ENCODE assay signal across 18 cellular contexts in the genomic region with DNA sequence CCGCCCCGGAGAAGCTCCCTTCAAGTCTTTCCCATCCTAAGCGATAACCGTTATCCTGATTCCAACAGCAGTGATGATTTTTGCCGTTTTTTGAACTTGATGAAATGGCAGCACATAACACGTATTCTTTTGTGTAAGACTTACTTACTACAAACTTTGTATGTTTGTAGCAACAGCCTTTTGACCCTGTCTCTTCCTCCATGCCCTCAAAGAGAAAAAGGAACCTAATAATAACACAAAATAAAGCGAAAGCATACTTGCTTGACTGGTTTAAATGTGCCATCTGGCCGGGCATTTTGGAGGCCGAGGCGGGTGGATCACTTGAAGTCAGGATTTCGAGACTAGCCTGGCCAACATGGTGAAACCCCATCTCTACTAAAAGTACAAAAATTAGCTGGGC.
A peak's percentile ranks its signal among the peaks of the same experiment; 100 is the strongest.
DNase-seq lines count a peak whose midpoint lies in the region; ATAC-seq and TF ChIP-seq lines count a peak whose summit lies in the region.
"Had no signal": no experiment of that assay in that cellular context is flagged by ENCODE, and none has a peak within 500 bp of the region (broad histone marks: within the 10 kb centered on the region; RNA-seq: fewer than 3 reads in every experiment).

No MANE protein-coding gene starts in this region.

- in situ Hi-C loops in brain microvascular endothelial cell (cut with HindIII; ENCODE audit: low pct_ligation_motif_present, low sequenced_read_pairs) = no loop called here

- TF ChIP-seq CTCF in brain microvascular endothelial cell (IDR thresholded peaks at IDR 0.05; ENCODE audit: low read depth, low read length, missing control alignments) = no peak

- ATAC-seq in GM18861 (IDR thresholded peaks at IDR 0.05; ENCODE audit: unreplicated experiment) (peak; percentile 18), GM21528 (IDR thresholded peaks at IDR 0.05; ENCODE audit: low FRiP score, unreplicated experiment) (peak; percentile 9), HG03439 (IDR thresholded peaks at IDR 0.05; ENCODE audit: unreplicated experiment) (peak; percentile 11), memory B cell (ENCODE audit: low read depth) (peak; percentile 80)

- DNase-seq in memory B cell (ENCODE audit: low spot score in 2 of 2) (no peak), COR-L47 (lab: John Stamatoyannopoulos, UW) (no peak), brain microvascular endothelial cell (no peak)
- DNase-seq in stimulated activated CD4-positive, alpha-beta T cell treated with anti-CD3 and anti-CD28 coated beads, Interleukin-12 subunit alpha, Interleukin-12 subunit beta, amount 100 ng/mL, for 4 hours = no peak
- DNase-seq in stimulated activated naive CD4-positive, alpha-beta T cell (lab: John Stamatoyannopoulos, UW) = no peak
- DNase-seq: activated CD4-positive, alpha-beta T cell treated with anti-CD3 and anti-CD28 coated beads, Interleukin-2, amount 10 ng/mL, durations not matched to agents 7 days and 5 days; activated naive CD4-positive, alpha-beta T cell; H7; NCI-H1694; NCI-H748 treated with DMSO at 0.1 percent for 48 hours; stimulated activated CD4-positive, alpha-beta T cell treated with anti-CD3 and anti-CD28 coated beads, Interleukin-4, amount 100 ng/mL, for 24 hours had no signal

- H3K4me3 ChIP-seq in brain microvascular endothelial cell (ENCODE audit: low read depth, low read length) = no peak overlapping the region
- H3K4me3 ChIP-seq: prostate gland, SK-N-MC had no signal

- no peaks in the 10 kb centered on the region for H3K9me3 Mint-ChIP-seq in memory B cell
- H3K9me3 Mint-ChIP-seq: activated CD4-positive, alpha-beta T cell treated with anti-CD3 and anti-CD28 coated beads, Interleukin-2, amount 10 ng/mL, durations not matched to agents 7 days and 5 days; central memory CD8-positive, alpha-beta T cell; mesothelial cell of epicardium had no signal

- H3K27ac ChIP-seq in brain microvascular endothelial cell = no peak overlapping the region
- H3K27ac ChIP-seq: prostate gland, SK-N-MC had no signal

- H3K36me3 Mint-ChIP-seq in memory B cell = no peaks in the 10 kb centered on the region
- H3K36me3 Mint-ChIP-seq: mesothelial cell of epicardium had no signal

- peak overlapping the region; percentile 91 for H3K27ac Mint-ChIP-seq in memory B cell
- H3K27ac Mint-ChIP-seq: activated CD4-positive, alpha-beta T cell treated with anti-CD3 and anti-CD28 coated beads, Interleukin-2, amount 10 ng/mL, durations not matched to agents 7 days and 5 days; mesothelial cell of epicardium had no signal

- H3K4me1 Mint-ChIP-seq in memory B cell = peaks cover 42% of the 10 kb centered on the region
- H3K4me1 Mint-ChIP-seq: central memory CD8-positive, alpha-beta T cell had no signal

- H3K27me3 Mint-ChIP-seq in memory B cell = no peaks in the 10 kb centered on the region
- H3K27me3 Mint-ChIP-seq: central memory CD8-positive, alpha-beta T cell had no signal

- H3K36me3 ChIP-seq in brain microvascular endothelial cell (replicated peaks) = no peaks in the 10 kb centered on the region
- H3K36me3 ChIP-seq: prostate gland had no signal

- H3K4me3 Mint-ChIP-seq in memory B cell = peak overlapping the region; percentile 87
- H3K4me3 Mint-ChIP-seq: activated CD4-positive, alpha-beta T cell treated with anti-CD3 and anti-CD28 coated beads, Interleukin-2, amount 10 ng/mL, durations not matched to agents 7 days and 5 days; central memory CD8-positive, alpha-beta T cell; mesothelial cell of epicardium had no signal

- no peaks in the 10 kb centered on the region for H3K27me3 ChIP-seq in brain microvascular endothelial cell (replicated peaks)

Comparison
In these comparisons a context has a peak if more than half of its experiments do, and no peak if none do; other contexts are left out.
1. ATAC-seq: peak in every context shown above with its lines; median percentile 80 in memory B cell; 18 in GM18861; 11 in HG03439; 9 in GM21528.